Comparison of ENCODE assay signal across 14 cellular contexts in the genomic region with DNA sequence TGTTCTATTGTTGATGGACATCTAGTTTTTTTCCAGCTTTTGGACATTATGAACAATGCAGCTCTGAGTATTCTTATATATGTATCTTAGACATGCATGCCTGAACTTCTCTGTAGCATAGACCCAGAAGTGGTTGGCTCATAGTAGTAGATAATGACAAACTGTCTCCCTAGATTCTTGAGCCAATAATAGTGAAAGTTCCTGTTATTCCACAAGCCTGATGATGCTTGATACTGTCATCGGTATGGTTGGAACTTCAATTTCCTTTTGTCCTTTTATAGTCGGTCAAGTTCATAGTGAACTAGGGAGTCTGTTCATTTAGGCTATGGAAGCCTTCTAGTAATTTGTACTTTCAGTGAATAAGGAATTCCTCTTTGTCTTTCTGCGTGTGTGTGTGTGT. TPM values are rescaled to one million over a fixed set of nuclear protein-coding genes. Genes with fewer than 3 reads are reported as not detected.
A peak's percentile ranks its signal among the peaks of the same experiment; 100 is the strongest.
DNase-seq lines count a peak whose midpoint lies in the region; ATAC-seq, FAIRE-seq and TF ChIP-seq lines count a peak whose summit lies in the region.
"Had no signal": no experiment of that assay in that cellular context is flagged by ENCODE, and none has a peak within 500 bp of the region (broad histone marks: within the 10 kb centered on the region; RNA-seq: fewer than 3 reads in every experiment).

No MANE protein-coding gene starts in this region.

- TF ChIP-seq CTCF in CD4-positive, alpha-beta T cell (IDR thresholded peaks at IDR 0.05) = no peak
- TF ChIP-seq CTCF in PC-3 (conservative IDR thresholded peaks at IDR 0.05; ENCODE audit: low read depth, low read length) (no peak), astrocyte (IDR thresholded peaks at IDR 0.05; ENCODE audit: insufficient read depth, low read depth, low read length) (no peak), SK-N-SH (IDR thresholded peaks at IDR 0.05) (no peak)

- H3K9me3 ChIP-seq in CD4-positive, alpha-beta T cell (ENCODE audit: control insufficient read depth, low read length) = no peaks in the 10 kb centered on the region
- H3K9me3 ChIP-seq in GM23248 (ENCODE audit: low read depth) (no peaks in the 10 kb centered on the region), PC-3 (ENCODE audit: low read length) (no peaks in the 10 kb centered on the region), astrocyte (ENCODE audit: insufficient read depth, low read depth, low read length) (no peaks in the 10 kb centered on the region), SK-N-SH (no peaks in the 10 kb centered on the region)
- H3K9me3 ChIP-seq: BLaER1 had no signal

- no peak for DNase-seq in CD4-positive, alpha-beta T cell
- DNase-seq in GM23248 = peak; percentile 28
- DNase-seq in PC-3 = peak; percentile 27
- DNase-seq in astrocyte (ENCODE audit: low read depth) = peak; percentile 23
- DNase-seq in T1000 (lab: John Stamatoyannopoulos, UW) = no peak
- DNase-seq in SK-N-SH = no peak
- no peak for DNase-seq in naive thymus-derived CD8-positive, alpha-beta T cell
- DNase-seq: 8988T, AML-193, GF-D8 had no signal

- peak overlapping the region; percentile 18 for H3K27ac Mint-ChIP-seq in CD4-positive, alpha-beta T cell
- no peak overlapping the region for H3K27ac Mint-ChIP-seq in astrocyte (ENCODE audit: unreplicated experiment)
- H3K27ac Mint-ChIP-seq in naive thymus-derived CD8-positive, alpha-beta T cell = peak overlapping the region in 2 of 10 donors; percentile 6 to 36

- H3K27me3 ChIP-seq in CD4-positive, alpha-beta T cell (ENCODE audit: control insufficient read depth, insufficient read depth, low read length) = no peaks in the 10 kb centered on the region
- H3K27me3 ChIP-seq in GM23248 (replicated peaks; ENCODE audit: insufficient read depth) (no peaks in the 10 kb centered on the region), PC-3 (ENCODE audit: low read length) (no peaks in the 10 kb centered on the region), astrocyte (ENCODE audit: insufficient read depth, low read length) (no peaks in the 10 kb centered on the region), SK-N-SH (ENCODE audit: insufficient read depth) (no peaks in the 10 kb centered on the region)
- H3K27me3 ChIP-seq: BLaER1 had no signal

- no peak for TF ChIP-seq EP300 in SK-N-SH (IDR thresholded peaks at IDR 0.05; ENCODE audit: borderline replicate concordance in 1 of 2, low read depth in 1 of 2, low read length in 1 of 2)

- no peak for FAIRE-seq in astrocyte (lab: Jason Lieb, UNC)

- H3K9me2 ChIP-seq in GM23248 (ENCODE audit: insufficient read depth) (no peaks in the 10 kb centered on the region), PC-3 (replicated peaks; ENCODE audit: low read length) (no peaks in the 10 kb centered on the region), SK-N-SH (no peaks in the 10 kb centered on the region)

- intact Hi-C loops in CD4-positive, alpha-beta T cell (cut with DNase I, micrococcal nuclease) = no loop called here
- intact Hi-C loops in PC-3 (cut with micrococcal nuclease) = no loop called here

- H3K79me2 ChIP-seq in GM23248 (ENCODE audit: insufficient read depth) (no peaks in the 10 kb centered on the region), PC-3 (ENCODE audit: low read length) (no peaks in the 10 kb centered on the region), astrocyte (ENCODE audit: insufficient read depth, low read length) (no peaks in the 10 kb centered on the region), SK-N-SH (ENCODE audit: insufficient read depth) (no peaks in the 10 kb centered on the region)

- H2AFZ ChIP-seq in GM23248 (no peak overlapping the region), PC-3 (ENCODE audit: low read length) (no peak overlapping the region), astrocyte (ENCODE audit: low read depth, low read length) (no peak overlapping the region), SK-N-SH (ENCODE audit: low read depth) (no peak overlapping the region)

- no peak overlapping the region for H3K4me3 Mint-ChIP-seq in CD4-positive, alpha-beta T cell
- H3K4me3 Mint-ChIP-seq in astrocyte (ENCODE audit: unreplicated experiment) = no peak overlapping the region
- H3K4me3 Mint-ChIP-seq in naive thymus-derived CD8-positive, alpha-beta T cell = no peak overlapping the region

- BruUV-seq in PC-3 (replicated peaks; lab: Mats Ljungman, UMichigan) = no TSS peak

- 90 to 93% methylated on average over 3 of the region's 3 CpGs for WGBS in GM23248 (ENCODE audit: low coverage in 1 of 2, low lambda C conversion rate in 2 of 2, missing lambda C conversion rate in 2 of 2), 2 experiments
- 88% methylated on average over 3 of the region's 3 CpGs for WGBS in SK-N-SH (ENCODE audit: low lambda C conversion rate)

- H3K36me3 ChIP-seq in GM23248 (ENCODE audit: low read depth) (peaks cover 26% of the 10 kb centered on the region), PC-3 (ENCODE audit: low read depth, low read length) (peaks cover 6% of the 10 kb centered on the region), astrocyte (ENCODE audit: insufficient read depth, low read length) (peaks cover 2% of the 10 kb centered on the region), SK-N-SH (replicated peaks in 1 of 2; ENCODE audit: control insufficient read depth in 1 of 2, insufficient read depth in 2 of 2, low read length in 1 of 2) (peaks cover 10 to 78% of the 10 kb centered on the region in 2 experiments)

- H4K20me1 ChIP-seq in GM23248 (ENCODE audit: insufficient read depth) (no peaks in the 10 kb centered on the region), PC-3 (ENCODE audit: low read length) (no peaks in the 10 kb centered on the region), astrocyte (ENCODE audit: insufficient read depth, low read length) (no peaks in the 10 kb centered on the region), SK-N-SH (ENCODE audit: insufficient read depth) (no peaks in the 10 kb centered on the region)

- H3K36me3 Mint-ChIP-seq in CD4-positive, alpha-beta T cell (ENCODE audit: low read depth) = peaks cover 100% of the 10 kb centered on the region
- peaks cover 10% of the 10 kb centered on the region for H3K36me3 Mint-ChIP-seq in astrocyte (ENCODE audit: low read depth, unreplicated experiment)
- peaks cover 12 to 89% (median 39%) of the 10 kb centered on the region in 3 donors for H3K36me3 Mint-ChIP-seq in naive thymus-derived CD8-positive, alpha-beta T cell

- H3K27me3 Mint-ChIP-seq in CD4-positive, alpha-beta T cell = no peaks in the 10 kb centered on the region
- no peaks in the 10 kb centered on the region for H3K27me3 Mint-ChIP-seq in astrocyte (ENCODE audit: low read depth, unreplicated experiment)
- no peaks in the 10 kb centered on the region for H3K27me3 Mint-ChIP-seq in naive thymus-derived CD8-positive, alpha-beta T cell

- peaks cover 32% of the 10 kb centered on the region for H3F3A ChIP-seq in GM23248 (ENCODE audit: insufficient read depth)
- H3F3A ChIP-seq in PC-3 (ENCODE audit: low read length, unreplicated experiment) = no peaks in the 10 kb centered on the region
- H3F3A ChIP-seq in SK-N-SH (replicated peaks; ENCODE audit: insufficient read depth) = no peaks in the 10 kb centered on the region

- POLR2A ChIA-PET in CD4-positive, alpha-beta T cell (lab: Charles Lee) = no interaction called here
- POLR2A ChIA-PET in PC-3 (lab: Charles Lee; ENCODE audit: unreplicated experiment) = no interaction called here
- POLR2A ChIA-PET in SK-N-SH (lab: Yijun Ruan, JAX) = interaction anchor here (0.6 kb wide), 1 partner anchor 24 kb away, joined by 3 read pairs; no protein-coding TSS in a partner anchor
- POLR2A ChIA-PET in naive thymus-derived CD8-positive, alpha-beta T cell (lab: Charles Lee) = no interaction called here

- peaks cover 34% of the 10 kb centered on the region for H3K4me1 ChIP-seq in GM23248 (ENCODE audit: insufficient read depth)
- H3K4me1 ChIP-seq in PC-3 (ENCODE audit: insufficient read depth, low read length) = peaks cover 18% of the 10 kb centered on the region
- peaks cover 15% of the 10 kb centered on the region for H3K4me1 ChIP-seq in astrocyte (ENCODE audit: insufficient read depth, low read length)
- peaks cover 0 to 3% of the 10 kb centered on the region in 2 experiments; a peak in 2 of 4 replicates for H3K4me1 ChIP-seq in SK-N-SH (ENCODE audit: control insufficient read depth in 1 of 2, insufficient read depth in 2 of 2, low read depth in 1 of 2, low read length in 1 of 2)

- peaks cover 13% of the 10 kb centered on the region for H3K4me1 Mint-ChIP-seq in CD4-positive, alpha-beta T cell (ENCODE audit: low read depth)
- peaks cover 25% of the 10 kb centered on the region for H3K4me1 Mint-ChIP-seq in astrocyte (ENCODE audit: low read depth, unreplicated experiment)
- peaks cover 6 to 25% (median 16%) of the 10 kb centered on the region in 4 donors for H3K4me1 Mint-ChIP-seq in naive thymus-derived CD8-positive, alpha-beta T cell

- CTCF ChIA-PET in CD4-positive, alpha-beta T cell (lab: Charles Lee) = no interaction called here
- CTCF ChIA-PET in PC-3 (lab: Charles Lee) = no interaction called here
- CTCF ChIA-PET in SK-N-SH (lab: Yijun Ruan, JAX) = no interaction called here

- no peak for TF ChIP-seq RAD21 in SK-N-SH (IDR thresholded peaks at IDR 0.05; ENCODE audit: low read length)

- no peak overlapping the region for H3K4me2 ChIP-seq in GM23248 (ENCODE audit: unreplicated experiment)
- no peak overlapping the region for H3K4me2 ChIP-seq in PC-3 (ENCODE audit: low read length)
- no peak overlapping the region for H3K4me2 ChIP-seq in astrocyte (ENCODE audit: low read length)
- H3K4me2 ChIP-seq in SK-N-SH = no peak overlapping the region
- H3K4me2 ChIP-seq: BLaER1 had no signal

- H3K4me3 ChIP-seq in GM23248 (no peak overlapping the region), PC-3 (ENCODE audit: low read length) (no peak overlapping the region), astrocyte (ENCODE audit: insufficient read depth, low read depth, low read length) (no peak overlapping the region), SK-N-SH (ENCODE audit: low read depth in 2 of 2, low read length in 1 of 2) (no peak overlapping the region)
- H3K4me3 ChIP-seq: BLaER1 had no signal

- in situ Hi-C loops in GM23248 (cut with MboI) = no loop called here

- no peak overlapping the region for H3K27ac ChIP-seq in CD4-positive, alpha-beta T cell (ENCODE audit: low read depth, low read length)
- H3K27ac ChIP-seq in GM23248 = no peak overlapping the region
- H3K27ac ChIP-seq in PC-3 (ENCODE audit: low read length) = no peak overlapping the region
- no peak overlapping the region for H3K27ac ChIP-seq in astrocyte (ENCODE audit: low read depth, low read length)
- no peak overlapping the region for H3K27ac ChIP-seq in SK-N-SH (ENCODE audit: low read depth in 2 of 2, low read length in 1 of 2)
- H3K27ac ChIP-seq: BLaER1, HL-60 had no signal

- no peak overlapping the region for H3K9ac ChIP-seq in GM23248
- no peak overlapping the region for H3K9ac ChIP-seq in PC-3 (ENCODE audit: low read length)
- no peak overlapping the region for H3K9ac ChIP-seq in astrocyte (ENCODE audit: low read length)
- no peak overlapping the region for H3K9ac ChIP-seq in SK-N-SH
- H3K9ac ChIP-seq: BLaER1 had no signal

- no peaks in the 10 kb centered on the region for H3K9me3 Mint-ChIP-seq in CD4-positive, alpha-beta T cell
- no peaks in the 10 kb centered on the region for H3K9me3 Mint-ChIP-seq in astrocyte (ENCODE audit: unreplicated experiment)
- no peaks in the 10 kb centered on the region for H3K9me3 Mint-ChIP-seq in naive thymus-derived CD8-positive, alpha-beta T cell

- no peak for ATAC-seq in CD4-positive, alpha-beta T cell (ENCODE audit: poor library complexity)
- no peak for ATAC-seq in PC-3
- no peak for ATAC-seq in GM18520 (IDR thresholded peaks at IDR 0.05; ENCODE audit: unreplicated experiment)
- no peak for ATAC-seq in naive thymus-derived CD8-positive, alpha-beta T cell
- ATAC-seq: HCT116 had no signal

RNA-seq across cellular contexts. Expression of gene MTR, which starts 56.8 kb away (rescaled TPM):
- 10 to 100 TPM; 35.2 to 37.0 TPM for total RNA-seq in CD4-positive, alpha-beta T cell
- 20.0 and 25.9 TPM in 2 replicates for total RNA-seq in GM23248 (2014; rRNA removed; shearing (Covaris generic))
- polyA plus RNA-seq in GM23248 (2016; fragmentation: Nextera tagmentation; extraction: Ambion mirVana) = 15.9 and 17.2 TPM in 2 replicates
- 14.2 and 15.6 TPM in 2 replicates for total RNA-seq in PC-3 (2014; rRNA removed)
- 35.8 and 38.7 TPM in 2 replicates for total RNA-seq in astrocyte
- 5.4 and 7.3 TPM in 2 replicates for polyA plus RNA-seq in SK-N-SH (2012; rRNA removed)
- 5.5 and 5.6 TPM in 2 replicates for polyA plus RNA-seq in SK-N-SH (2012; cell fraction: cytosol; rRNA removed)
- polyA plus RNA-seq in SK-N-SH (2012; cell fraction: nucleus; rRNA removed) = 12.2 and 17.0 TPM in 2 replicates
- total RNA-seq in naive thymus-derived CD8-positive, alpha-beta T cell = 10 to 100 TPM; 67.1 to 67.9 TPM
- 10 to 100 TPM; 14.8 to 25.6 (median 18.3) TPM for polyA plus RNA-seq in naive thymus-derived CD8-positive, alpha-beta T cell

Comparison
In these comparisons a context has a peak if more than half of its experiments do, and no peak if none do; other contexts are left out.
1. DNase-seq: peak in GM23248 (single experiment), PC-3 (single experiment) and astrocyte (single experiment); none in CD4-positive, alpha-beta T cell (0 of 10), T1000 (single experiment), SK-N-SH (single experiment) and naive thymus-derived CD8-positive, alpha-beta T cell (0 of 10).